Comparison of ENCODE assay signal across 29 cellular contexts in the genomic region with DNA sequence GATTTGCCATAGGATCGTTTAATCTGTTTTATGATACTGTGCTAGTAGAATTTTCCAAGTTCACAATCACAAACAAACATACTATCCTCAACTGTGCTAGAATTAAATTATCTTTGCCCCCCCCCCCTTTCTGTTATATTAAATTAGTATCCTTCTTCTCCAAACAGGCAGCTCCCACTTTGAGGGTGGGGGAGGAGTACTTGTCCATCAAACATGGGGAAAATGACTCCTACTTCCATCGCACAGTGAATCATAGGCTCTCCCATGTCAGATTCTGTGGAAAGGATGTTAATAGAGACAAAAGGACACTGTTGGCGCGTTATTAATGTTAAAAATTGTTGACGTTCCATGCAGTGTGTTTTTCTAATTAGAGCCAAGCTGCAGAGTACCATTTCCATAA.
"Had no signal": no experiment of that assay in that cellular context is flagged by ENCODE, and none has a peak within 500 bp of the region (broad histone marks: within the 10 kb centered on the region; RNA-seq: fewer than 3 reads in every experiment).

No MANE protein-coding gene starts in this region.

- H3K27me3 ChIP-seq: adrenal gland, body of pancreas, brain microvascular endothelial cell had no signal

- H3K4me3 ChIP-seq: adrenal gland, body of pancreas, breast epithelium had no signal

- H3K4me1 ChIP-seq: adrenal gland, body of pancreas, breast epithelium had no signal

- H3K9me3 ChIP-seq: adrenal gland, body of pancreas had no signal

- H3K36me3 ChIP-seq: adrenal gland, brain microvascular endothelial cell, breast epithelium had no signal

- H3K27ac ChIP-seq: adrenal gland, body of pancreas, brain microvascular endothelial cell, breast epithelium, VCaP had no signal

- DNase-seq: activated B cell treated with CpG ODN at 0.5 μM for 24 hours; activated CD4-positive, alpha-beta memory T cell treated with anti-CD3 and anti-CD28 coated beads for 36 hours; activated CD4-positive, alpha-beta T cell treated with anti-CD3 and anti-CD28 coated beads for 4 hours; activated CD4-positive, alpha-beta T cell treated with anti-CD3 and anti-CD28 coated beads, Interleukin-2, amount 10 ng/mL, durations not matched to agents 24 days and 14 days; activated CD4-positive, alpha-beta T cell treated with anti-CD3 and anti-CD28 coated beads, Interleukin-2, amount 50 U/mL, for 1 hour; activated CD4-positive, alpha-beta T cell treated with anti-CD3 and anti-CD28 coated beads, Interleukin-2, amount 50 U/mL, for 4 hours; activated CD4-positive, CD25-positive, alpha-beta regulatory T cell treated with anti-CD3 and anti-CD28 coated beads, Interleukin-2, amount 50 U/mL, for 72 hours; activated CD8-positive, alpha-beta memory T cell treated with anti-CD3 and anti-CD28 coated beads, Interleukin-2, amount 50 U/mL, for 4 hours; activated CD8-positive, alpha-beta T cell treated with anti-CD3 and anti-CD28 coated beads for 36 hours; activated effector memory CD4-positive, alpha-beta T cell treated with Interleukin-2 at 50 U/mL for 16 hours; activated gamma-delta T cell; activated naive CD4-positive, alpha-beta T cell treated with anti-CD3 and anti-CD28 coated beads, Interleukin-2, amount 10 ng/mL, durations not matched to agents 7 days and 5 days; activated naive CD4-positive, alpha-beta T cell treated with Interleukin-2 at 50 U/mL for 16 hours; activated naive CD8-positive, alpha-beta T cell treated with anti-CD3 and anti-CD28 coated beads for 36 hours; activated T-cell treated with anti-CD3 and anti-CD28 coated beads for 4 hours; activated T-cell treated with anti-CD3 and anti-CD28 coated beads, Interleukin-2, amount 50 U/mL, for 24 hours; activated T-cell treated with anti-CD3 and anti-CD28 coated beads, Interleukin-2, amount 50 U/mL, for 48 hours; adrenal gland; amniotic stem cell; aorta; body of pancreas; brain microvascular endothelial cell; cerebellar nuclear complex; SW 1271; T-helper 1 cell; T-helper 2 cell; T-helper 9 cell had no signal
